23 cellular contexts compared by ENCODE assay signal in the genomic region with DNA sequence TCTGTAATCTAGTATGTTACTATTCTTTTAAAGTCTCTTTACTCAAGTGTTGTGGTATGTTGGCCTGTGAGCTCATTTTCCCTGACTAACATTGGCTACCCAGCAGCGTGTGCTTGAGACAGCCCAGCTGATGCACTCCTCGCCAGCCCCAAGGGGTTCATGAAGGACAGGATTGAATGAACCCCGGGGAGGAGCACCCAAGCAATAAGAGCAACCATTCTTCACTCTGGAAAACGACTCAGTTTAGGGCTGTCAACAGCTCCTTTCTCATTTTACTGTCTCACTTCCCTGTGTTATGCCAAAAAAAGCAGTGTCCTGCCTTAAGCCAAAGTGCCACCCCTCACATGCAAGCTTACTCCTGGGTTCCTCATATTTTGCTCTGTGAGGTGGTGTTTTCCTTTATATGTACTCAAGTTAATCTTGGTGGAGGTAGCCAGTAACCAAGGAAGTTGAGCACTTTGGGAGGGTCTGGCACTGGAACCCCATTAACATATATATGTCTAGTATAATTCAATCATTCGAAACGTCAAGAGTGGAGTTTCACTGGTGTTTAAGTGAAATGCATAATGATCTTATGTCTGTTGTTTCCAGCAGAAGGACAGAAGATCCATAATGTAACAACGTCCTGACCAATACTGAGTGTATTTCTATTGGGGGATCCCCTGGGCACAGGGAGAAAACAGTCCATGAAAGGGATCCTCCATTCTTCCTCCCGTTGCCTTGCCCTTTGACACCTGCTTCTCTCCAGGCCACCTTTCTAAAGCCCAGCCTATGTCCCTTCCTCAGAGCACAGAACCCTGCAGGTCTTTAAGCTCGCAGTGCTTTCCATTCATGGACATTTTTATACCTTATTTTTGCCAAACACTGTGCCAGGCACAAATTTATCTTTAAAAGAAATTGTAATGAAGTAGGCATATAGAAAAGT. TPM values are rescaled to one million over a fixed set of nuclear protein-coding genes. Genes with fewer than 3 reads are reported as not detected.
DNase-seq lines count a peak whose midpoint lies in the region; ATAC-seq and TF ChIP-seq lines count a peak whose summit lies in the region.
"Had no signal": no experiment of that assay in that cellular context is flagged by ENCODE, and none has a peak within 500 bp of the region (broad histone marks: within the 10 kb centered on the region; RNA-seq: fewer than 3 reads in every experiment).

No MANE protein-coding gene starts in this region.

- H2AFZ ChIP-seq in H9 (ENCODE audit: low read length): no peak overlapping the region

- H3K23me2 ChIP-seq in H9 (ENCODE audit: insufficient read length, low read depth, low read length, poor library complexity, severe bottlenecking): no peaks in the 10 kb centered on the region

- H4K91ac ChIP-seq in H9 (ENCODE audit: insufficient read length, low read depth, low read length): no peak overlapping the region

- H3K4me2 ChIP-seq in H9 (ENCODE audit: insufficient read depth, insufficient read length, low read length): no peak overlapping the region

- no peaks in the 10 kb centered on the region for H3K4me1 ChIP-seq in Caco-2
- H3K4me1 ChIP-seq in RWPE2 (ENCODE audit: insufficient read depth, poor library complexity, severe bottlenecking): no peaks in the 10 kb centered on the region
- no peaks in the 10 kb centered on the region for H3K4me1 ChIP-seq in H9 (ENCODE audit: insufficient read depth, low read length)
- no peaks in the 10 kb centered on the region for H3K4me1 ChIP-seq in esophagus squamous epithelium
- H3K4me1 ChIP-seq: vagina had no signal

- H3K4me3 ChIP-seq in Caco-2 (ENCODE audit: low read depth, low read length): no peak overlapping the region
- no peak overlapping the region for H3K4me3 ChIP-seq in RWPE2 (ENCODE audit: severe bottlenecking)
- no peak overlapping the region for H3K4me3 ChIP-seq in fibroblast of mammary gland (ENCODE audit: control insufficient read depth, low read depth, low read length)
- H3K4me3 ChIP-seq in esophagus squamous epithelium: no peak overlapping the region
- H3K4me3 ChIP-seq: vagina had no signal

- CTCF ChIA-PET in Caco-2 (lab: Charles Lee): interaction anchor here (0.6 kb wide), 1 partner anchor 576 kb away, joined by 3 read pairs; no protein-coding TSS in a partner anchor

- no peak for TF ChIP-seq POLR2A in esophagus squamous epithelium (IDR thresholded peaks at IDR 0.05)

- no peak overlapping the region for H3K27ac ChIP-seq in RWPE2 (ENCODE audit: poor library complexity, severe bottlenecking)
- H3K27ac ChIP-seq in H9 (ENCODE audit: insufficient read length, low read depth, low read length): no peak overlapping the region
- no peak overlapping the region for H3K27ac ChIP-seq in esophagus squamous epithelium
- H3K27ac ChIP-seq: vagina had no signal

- H4K20me1 ChIP-seq in H9 (ENCODE audit: control insufficient read depth, insufficient read depth, insufficient read length): no peaks in the 10 kb centered on the region

- WGBS in H9 (ENCODE audit: extremely low coverage, insufficient read length, low lambda C conversion rate): no CpG with 5 or more reads among the region's 9 CpGs
- 84 to 87% methylated on average over 9 of the region's 9 CpGs for WGBS in esophagus squamous epithelium, 2 donors

- no peak overlapping the region for H3T11ph ChIP-seq in H9 (ENCODE audit: low read length)

- no peak overlapping the region for H4K8ac ChIP-seq in H9 (replicated peaks; ENCODE audit: insufficient read length, low read depth, low read length)

- POLR2A ChIA-PET in Caco-2 (lab: Charles Lee): no interaction called here

- H3K14ac ChIP-seq in H9 (ENCODE audit: insufficient read depth, low read length): no peak overlapping the region

- H3K4me1 Mint-ChIP-seq in Caco-2 (ENCODE audit: low read depth, unreplicated experiment) (peaks cover 6% of the 10 kb centered on the region), osteocyte (ENCODE audit: unreplicated experiment) (peaks cover 7% of the 10 kb centered on the region), H9 (no peaks in the 10 kb centered on the region)
- H3K4me1 Mint-ChIP-seq: nephron progenitor cell; stimulated activated effector memory CD8-positive, alpha-beta T cell treated with anti-CD3 and anti-CD28 coated beads, Interleukin-12 subunit alpha, Interleukin-12 subunit beta, amount 100 ng/mL, for 72 hours had no signal

- H3K36me3 Mint-ChIP-seq in Caco-2 (ENCODE audit: insufficient read depth, unreplicated experiment) (peaks cover 90% of the 10 kb centered on the region), osteocyte (ENCODE audit: unreplicated experiment) (peaks cover 19% of the 10 kb centered on the region), H9 (ENCODE audit: insufficient read depth in 1 of 3, low read depth in 3 of 3) (peaks cover 8 to 30% (median 12%) of the 10 kb centered on the region in 3 experiments)

- TF ChIP-seq CTCF in Caco-2 (IDR thresholded peaks at IDR 0.05; ENCODE audit: insufficient read depth in 1 of 2, low read depth in 1 of 2, low read length in 1 of 2, severe bottlenecking in 1 of 2, unreplicated experiment in 1 of 2): no peak
- no peak for TF ChIP-seq CTCF in RWPE2 (IDR thresholded peaks at IDR 0.05; ENCODE audit: poor library complexity, severe bottlenecking)
- no peak for TF ChIP-seq CTCF in fibroblast of mammary gland (conservative IDR thresholded peaks at IDR 0.05; ENCODE audit: control insufficient read depth, insufficient read depth, low read depth, low read length)
- TF ChIP-seq CTCF in osteocyte (IDR thresholded peaks at IDR 0.05): no peak
- no peak for TF ChIP-seq CTCF in H9 (conservative IDR thresholded peaks at IDR 0.05)
- TF ChIP-seq CTCF in esophagus squamous epithelium (IDR thresholded peaks at IDR 0.05): no peak

- H3K56ac ChIP-seq in H9 (ENCODE audit: insufficient read length, low read depth, low read length): no peak overlapping the region

- intact Hi-C loops in Caco-2 (cut with micrococcal nuclease; ENCODE audit: unreplicated experiment) (no loop called here), esophagus squamous epithelium (cut with DNase I) (no loop called here)

- no peak overlapping the region for H2BK12ac ChIP-seq in H9 (ENCODE audit: insufficient read length, low read depth, low read length)

- no peak overlapping the region for H2BK20ac ChIP-seq in H9 (ENCODE audit: low read depth, low read length, poor library complexity, severe bottlenecking)

- H2BK120ac ChIP-seq in H9 (ENCODE audit: low read depth, low read length, poor library complexity, severe bottlenecking): no peak overlapping the region

- no peak overlapping the region for H4K5ac ChIP-seq in H9 (ENCODE audit: insufficient read length, low read depth, low read length)

- H3K27me3 ChIP-seq in Caco-2 (replicated peaks; ENCODE audit: control insufficient read depth, insufficient read depth, low read length): no peaks in the 10 kb centered on the region
- H3K27me3 ChIP-seq in RWPE2 (ENCODE audit: insufficient read depth, poor library complexity, severe bottlenecking): no peaks in the 10 kb centered on the region
- no peaks in the 10 kb centered on the region for H3K27me3 ChIP-seq in H9 (ENCODE audit: insufficient read depth, low read length)
- no peaks in the 10 kb centered on the region for H3K27me3 ChIP-seq in esophagus squamous epithelium
- H3K27me3 ChIP-seq: vagina had no signal

- H3K9me3 ChIP-seq in Caco-2 (no peaks in the 10 kb centered on the region), RWPE2 (ENCODE audit: severe bottlenecking) (no peaks in the 10 kb centered on the region), H9 (ENCODE audit: control insufficient read depth, low read depth, low read length) (no peaks in the 10 kb centered on the region), esophagus squamous epithelium (no peaks in the 10 kb centered on the region)
- H3K9me3 ChIP-seq: vagina had no signal

- H3K9ac ChIP-seq in H9 (ENCODE audit: extremely low read depth, insufficient read length, low read length): no peak overlapping the region

- no peaks in the 10 kb centered on the region for H3K79me2 ChIP-seq in H9 (ENCODE audit: insufficient read depth, low read length)

- H3K36me3 ChIP-seq in Caco-2 (ENCODE audit: control insufficient read depth, insufficient read depth, low read length): no peaks in the 10 kb centered on the region; the same call in 1 of the 2 replicates
- H3K36me3 ChIP-seq in RWPE2 (ENCODE audit: low read depth): peaks cover 6% of the 10 kb centered on the region
- peaks cover 0 to 22% (median 0%) of the 10 kb centered on the region in 3 donors for H3K36me3 ChIP-seq in esophagus squamous epithelium
- H3K36me3 ChIP-seq: vagina had no signal

- H3K27me3 Mint-ChIP-seq in Caco-2 (ENCODE audit: insufficient read depth, unreplicated experiment) (no peaks in the 10 kb centered on the region), osteocyte (ENCODE audit: unreplicated experiment) (no peaks in the 10 kb centered on the region), H9 (ENCODE audit: low read depth) (no peaks in the 10 kb centered on the region)
- H3K27me3 Mint-ChIP-seq: activated CD8-positive, alpha-beta T cell treated with anti-CD3 and anti-CD28 coated beads for 36 hours had no signal

- no peak for DNase-seq in Caco-2
- no peak for DNase-seq in RWPE2 (ENCODE audit: low spot score)
- peak; percentile 88 for DNase-seq in fibroblast of mammary gland (ENCODE audit: low read depth)
- DNase-seq in osteocyte (ENCODE audit: extremely low spot score, unreplicated experiment): no peak
- DNase-seq in H9: no peak
- no peak for DNase-seq in dedifferentiated amniotic fluid mesenchymal stem cell (ENCODE audit: extremely low spot score)
- DNase-seq in esophagus squamous epithelium (lab: John Stamatoyannopoulos, UW): no peak
- DNase-seq: activated CD8-positive, alpha-beta T cell treated with anti-CD3 and anti-CD28 coated beads for 36 hours; activated gamma-delta T cell treated with Interleukin-2 at 50 U/mL for 16 hours; central memory CD4-positive, alpha-beta T cell; DMS53; GF-D8; kidney glomerular epithelial cell; NCI-H1092; NCI-H1930; NCI-H345; NCI-H774; nephron progenitor cell; small intestine; stimulated activated CD4-positive, alpha-beta T cell treated with anti-CD3 and anti-CD28 coated beads, Interleukin-2, amount 100 ng/mL, for 24 hours; T-helper 9 cell had no signal

- no TSS peak for BruUV-seq in Caco-2 (replicated peaks; lab: Mats Ljungman, UMichigan)

- peak; percentile 5; the same call in 1 of the 3 replicates for ATAC-seq in RWPE2 (ENCODE audit: low read depth)
- ATAC-seq: activated CD8-positive, alpha-beta T cell treated with anti-CD3 and anti-CD28 coated beads for 36 hours; stimulated activated effector memory CD8-positive, alpha-beta T cell treated with anti-CD3 and anti-CD28 coated beads, Interleukin-12 subunit alpha, Interleukin-12 subunit beta, amount 100 ng/mL, for 72 hours had no signal

- H2AK5ac ChIP-seq in H9 (ENCODE audit: insufficient read length, low read length): no peak overlapping the region

- no peak overlapping the region for H3K18ac ChIP-seq in H9 (ENCODE audit: insufficient read length, low read depth, low read length)

- H3K9me3 Mint-ChIP-seq in Caco-2 (ENCODE audit: unreplicated experiment) (no peaks in the 10 kb centered on the region), osteocyte (ENCODE audit: unreplicated experiment) (no peaks in the 10 kb centered on the region), H9 (no peaks in the 10 kb centered on the region)
- H3K9me3 Mint-ChIP-seq: activated CD8-positive, alpha-beta T cell treated with anti-CD3 and anti-CD28 coated beads for 36 hours; nephron progenitor cell; stimulated activated effector memory CD8-positive, alpha-beta T cell treated with anti-CD3 and anti-CD28 coated beads, Interleukin-12 subunit alpha, Interleukin-12 subunit beta, amount 100 ng/mL, for 72 hours had no signal

- H2BK15ac ChIP-seq in H9 (ENCODE audit: low read depth, low read length): no peak overlapping the region

- H3K79me1 ChIP-seq in H9 (ENCODE audit: insufficient read depth, low read depth, low read length, poor library complexity, severe bottlenecking): no peaks in the 10 kb centered on the region

- no peak overlapping the region for H3K23ac ChIP-seq in H9 (ENCODE audit: insufficient read length, low read depth, low read length)

- no peak overlapping the region for H2BK5ac ChIP-seq in H9 (ENCODE audit: insufficient read length, low read length)

- H3K4ac ChIP-seq in H9 (ENCODE audit: low read depth, low read length): no peak overlapping the region

- H3K27ac Mint-ChIP-seq in Caco-2 (ENCODE audit: unreplicated experiment) (peak overlapping the region; percentile 86), osteocyte (ENCODE audit: unreplicated experiment) (peak overlapping the region; percentile 64), H9 (peak overlapping the region in 1 of 3 experiments; percentile 39; a peak in 1 of 7 replicates)
- H3K27ac Mint-ChIP-seq: activated CD8-positive, alpha-beta T cell treated with anti-CD3 and anti-CD28 coated beads for 36 hours; nephron progenitor cell; stimulated activated effector memory CD8-positive, alpha-beta T cell treated with anti-CD3 and anti-CD28 coated beads, Interleukin-12 subunit alpha, Interleukin-12 subunit beta, amount 100 ng/mL, for 72 hours had no signal

- H3K4me3 Mint-ChIP-seq in Caco-2 (ENCODE audit: unreplicated experiment) (no peak overlapping the region), osteocyte (ENCODE audit: unreplicated experiment) (no peak overlapping the region), H9 (no peak overlapping the region)
- H3K4me3 Mint-ChIP-seq: activated CD8-positive, alpha-beta T cell treated with anti-CD3 and anti-CD28 coated beads for 36 hours; nephron progenitor cell; stimulated activated effector memory CD8-positive, alpha-beta T cell treated with anti-CD3 and anti-CD28 coated beads, Interleukin-12 subunit alpha, Interleukin-12 subunit beta, amount 100 ng/mL, for 72 hours had no signal

RNA-seq across cellular contexts. Expression of gene ATIC, which starts 43.2 kb away (rescaled TPM):
- total RNA-seq in Caco-2 (2022) (318 and 325 TPM in 2 replicates), osteocyte (89.7 and 97.3 TPM in 2 replicates), H9 (2021) (284 and 295 TPM in 2 replicates), esophagus squamous epithelium (10 to 100 TPM; 29.4 to 42.7 (median 38.6) TPM)
